In genomic region chr7:100726998-100727761, GRCh38 we compare ENCODE assay signal across 19 cellular contexts. TPM values are rescaled to one million over a fixed set of nuclear protein-coding genes. Genes with fewer than 3 reads are reported as not detected.
DNase-seq lines count a peak whose midpoint lies in the region; ATAC-seq, FAIRE-seq and TF ChIP-seq lines count a peak whose summit lies in the region.
"Had no signal": no experiment of that assay in that cellular context is flagged by ENCODE, and none has a peak within 500 bp of the region (broad histone marks: within the 10 kb centered on the region; RNA-seq: fewer than 3 reads in every experiment).

No MANE protein-coding gene starts in this region.

- no peaks in the 10 kb centered on the region for H3K9me2 ChIP-seq in GM23248 (ENCODE audit: insufficient read depth)

- CTCF ChIA-PET in activated CD4-positive, alpha-beta T cell treated with anti-CD3 and anti-CD28 coated beads for 36 hours (lab: Charles Lee): interaction anchor here (1.1 to 1.8 kb wide), 3 partner anchors 32 to 178 kb away, joined by 4 to 6 read pairs (median 4); no protein-coding TSS in a partner anchor

- H3K4me2 ChIP-seq in GM23248 (ENCODE audit: unreplicated experiment): peak overlapping the region; percentile 90

- ATAC-seq in left lobe of liver: peak; percentile 47
- ATAC-seq in activated CD4-positive, alpha-beta T cell treated with anti-CD3 and anti-CD28 coated beads for 36 hours: no peak
- no peak for ATAC-seq in HG03432 (IDR thresholded peaks at IDR 0.05; ENCODE audit: unreplicated experiment)
- ATAC-seq: activated T-cell treated with anti-CD3 and anti-CD28 coated beads, Interleukin-2, amount 50 U/mL, for 4 hours had no signal

- H3K27ac Mint-ChIP-seq in osteocyte (ENCODE audit: unreplicated experiment): no peak overlapping the region
- no peak overlapping the region for H3K27ac Mint-ChIP-seq in activated CD4-positive, alpha-beta T cell treated with anti-CD3 and anti-CD28 coated beads for 36 hours
- H3K27ac Mint-ChIP-seq: naive B cell; T-helper 1 cell treated with Interleukin-12 subunit alpha and Interleukin-12 subunit beta and Interleukin-4 antibody, amounts not matched to agents 30 μg/mL and 1 μg/mL, for 36 hours had no signal

- no peaks in the 10 kb centered on the region for H3K36me3 Mint-ChIP-seq in osteocyte (ENCODE audit: unreplicated experiment)
- H3K36me3 Mint-ChIP-seq in activated CD4-positive, alpha-beta T cell treated with anti-CD3 and anti-CD28 coated beads for 36 hours (ENCODE audit: low read depth): no peaks in the 10 kb centered on the region
- H3K36me3 Mint-ChIP-seq: naive B cell had no signal

- no peaks in the 10 kb centered on the region for H4K20me1 ChIP-seq in GM23248 (ENCODE audit: insufficient read depth)

- no peaks in the 10 kb centered on the region for H3K36me3 ChIP-seq in GM23248 (ENCODE audit: low read depth)
- H3K36me3 ChIP-seq in bronchial epithelial cell (ENCODE audit: control insufficient read depth, insufficient read depth, low read length): no peaks in the 10 kb centered on the region
- H3K36me3 ChIP-seq: adrenal gland had no signal

- H3K9me3 ChIP-seq in GM23248 (ENCODE audit: low read depth): no peaks in the 10 kb centered on the region
- H3K9me3 ChIP-seq: adrenal gland, Caco-2 had no signal

- FAIRE-seq in bronchial epithelial cell (lab: Jason Lieb, UNC) (no peak), urothelium cell line (lab: Jason Lieb, UNC) (no peak)
- FAIRE-seq: RCC 7860 had no signal

- no peaks in the 10 kb centered on the region for H3K9me3 Mint-ChIP-seq in osteocyte (ENCODE audit: unreplicated experiment)
- no peaks in the 10 kb centered on the region for H3K9me3 Mint-ChIP-seq in activated CD4-positive, alpha-beta T cell treated with anti-CD3 and anti-CD28 coated beads for 36 hours (ENCODE audit: low read depth)
- H3K9me3 Mint-ChIP-seq: activated T-cell treated with anti-CD3 and anti-CD28 coated beads, Interleukin-2, amount 50 U/mL, for 4 hours; naive B cell; T-helper 1 cell treated with Interleukin-12 subunit alpha and Interleukin-12 subunit beta and Interleukin-4 antibody, amounts not matched to agents 30 μg/mL and 1 μg/mL, for 36 hours had no signal

- H3K4me3 Mint-ChIP-seq in osteocyte (ENCODE audit: unreplicated experiment): no peak overlapping the region
- H3K4me3 Mint-ChIP-seq in activated CD4-positive, alpha-beta T cell treated with anti-CD3 and anti-CD28 coated beads for 36 hours: no peak overlapping the region
- H3K4me3 Mint-ChIP-seq: activated T-cell treated with anti-CD3 and anti-CD28 coated beads, Interleukin-2, amount 50 U/mL, for 4 hours; T-helper 1 cell treated with Interleukin-12 subunit alpha and Interleukin-12 subunit beta and Interleukin-4 antibody, amounts not matched to agents 30 μg/mL and 1 μg/mL, for 36 hours had no signal

- no peak overlapping the region for H3K4me3 ChIP-seq in GM23248
- no peak overlapping the region for H3K4me3 ChIP-seq in bronchial epithelial cell (ENCODE audit: low read depth, low read length)
- H3K4me3 ChIP-seq: adrenal gland had no signal

- WGBS in GM23248 (ENCODE audit: low coverage in 1 of 2, low lambda C conversion rate in 2 of 2, missing lambda C conversion rate in 2 of 2), 2 experiments: 21 to 25% methylated on average over 12 of the region's 12 CpGs

- 0 out of 2 replicates have a peak overlapping the region, but pooled peaks have one; percentile 8 for H2AFZ ChIP-seq in GM23248

- no peaks in the 10 kb centered on the region for H3K79me2 ChIP-seq in GM23248 (ENCODE audit: insufficient read depth)

- intact Hi-C loops in activated CD4-positive, alpha-beta T cell treated with anti-CD3 and anti-CD28 coated beads for 36 hours (cut with DNase I, micrococcal nuclease): loop anchor here in 1 of 2 experiments (5.0 kb wide), 1 partner anchor 165 kb away; no protein-coding TSS in a partner anchor

- peaks cover 33% of the 10 kb centered on the region for H3F3A ChIP-seq in GM23248 (ENCODE audit: insufficient read depth)

- POLR2A ChIA-PET in activated CD4-positive, alpha-beta T cell treated with anti-CD3 and anti-CD28 coated beads for 36 hours (lab: Charles Lee): no interaction called here

- TF ChIP-seq CTCF in bronchial epithelial cell (IDR thresholded peaks at IDR 0.05; ENCODE audit: insufficient read depth, low read length, severe bottlenecking): no peak
- TF ChIP-seq CTCF in osteocyte (IDR thresholded peaks at IDR 0.05): no peak

- in situ Hi-C loops in GM23248 (cut with MboI): no loop called here

- H3K27ac ChIP-seq in GM23248: peak overlapping the region; percentile 78
- H3K27ac ChIP-seq: adrenal gland had no signal

- H3K4me1 ChIP-seq in GM23248 (ENCODE audit: insufficient read depth): peaks cover 19% of the 10 kb centered on the region

- DNase-seq in GM23248 (peak; percentile 93), bronchial epithelial cell (ENCODE audit: low read depth) (peak; percentile 22), left lobe of liver (ENCODE audit: low spot score) (no peak), urothelium cell line (ENCODE audit: low spot score) (peak; percentile 70), osteocyte (ENCODE audit: extremely low spot score, unreplicated experiment) (no peak)
- DNase-seq in activated CD4-positive, alpha-beta T cell treated with anti-CD3 and anti-CD28 coated beads for 36 hours: no peak
- DNase-seq: activated CD4-positive, alpha-beta T cell treated with anti-CD3 and anti-CD28 coated beads for 48 hours; activated T-cell treated with anti-CD3 and anti-CD28 coated beads, Interleukin-2, amount 50 U/mL, for 4 hours; adrenal gland; Caco-2; naive B cell; NCI-H1417; retina; stimulated activated naive CD4-positive, alpha-beta T cell treated with Interleukin-2 at 50 U/mL for 16 hours had no signal

- no peaks in the 10 kb centered on the region for H3K27me3 ChIP-seq in GM23248 (replicated peaks; ENCODE audit: insufficient read depth)
- H3K27me3 ChIP-seq in bronchial epithelial cell (ENCODE audit: control insufficient read depth, insufficient read depth, low read length): peaks cover 10% of the 10 kb centered on the region
- H3K27me3 ChIP-seq: adrenal gland had no signal

- peak overlapping the region; percentile 65; the same call in 1 of the 2 replicates for H3K9ac ChIP-seq in GM23248

- peaks cover 17% of the 10 kb centered on the region for H3K4me1 Mint-ChIP-seq in osteocyte (ENCODE audit: unreplicated experiment)
- peaks cover 3% of the 10 kb centered on the region for H3K4me1 Mint-ChIP-seq in activated CD4-positive, alpha-beta T cell treated with anti-CD3 and anti-CD28 coated beads for 36 hours

- peaks cover 14% of the 10 kb centered on the region for H3K27me3 Mint-ChIP-seq in osteocyte (ENCODE audit: unreplicated experiment)
- H3K27me3 Mint-ChIP-seq in activated CD4-positive, alpha-beta T cell treated with anti-CD3 and anti-CD28 coated beads for 36 hours: peaks cover 13% of the 10 kb centered on the region

RNA-seq across cellular contexts. Expression of gene ZAN, which starts 6.2 kb away (rescaled TPM):
- total RNA-seq in GM23248 (2014; rRNA removed; shearing (Covaris generic)): not detected in 2 replicates
- not detected in 2 replicates for polyA plus RNA-seq in GM23248 (2016; fragmentation: Nextera tagmentation; extraction: Ambion mirVana)
- total RNA-seq in bronchial epithelial cell (not detected in 2 replicates), left lobe of liver (0.03 TPM), osteocyte (not detected in 2 replicates)
- total RNA-seq in activated CD4-positive, alpha-beta T cell treated with anti-CD3 and anti-CD28 coated beads for 36 hours: not detected
- total RNA-seq: activated T-cell treated with anti-CD3 and anti-CD28 coated beads, Interleukin-2, amount 50 U/mL, for 4 hours; adrenal gland; Caco-2; dermis microvascular lymphatic vessel endothelial cell; kidney epithelial cell had no signal
- polyA plus RNA-seq: adrenal gland had no signal

RNA-seq across cellular contexts. Expression of gene EPO, which starts 6.9 kb away (rescaled TPM):
- total RNA-seq in GM23248 (2014; rRNA removed; shearing (Covaris generic)): not detected in 2 replicates
- polyA plus RNA-seq in GM23248 (2016; fragmentation: Nextera tagmentation; extraction: Ambion mirVana): not detected in 2 replicates
- not detected in 2 replicates for total RNA-seq in bronchial epithelial cell
- 6.4 TPM for total RNA-seq in left lobe of liver
- not detected in 2 replicates for total RNA-seq in osteocyte
- total RNA-seq in activated CD4-positive, alpha-beta T cell treated with anti-CD3 and anti-CD28 coated beads for 36 hours: not detected
- total RNA-seq: activated T-cell treated with anti-CD3 and anti-CD28 coated beads, Interleukin-2, amount 50 U/mL, for 4 hours; adrenal gland; dermis microvascular lymphatic vessel endothelial cell; kidney epithelial cell had no signal

RNA-seq across cellular contexts. Expression of gene POP7, which starts 21.3 kb away (rescaled TPM):
- total RNA-seq in GM23248 (2014; rRNA removed; shearing (Covaris generic)): 31.3 and 35.2 TPM in 2 replicates
- polyA plus RNA-seq in GM23248 (2016; fragmentation: Nextera tagmentation; extraction: Ambion mirVana): 63.4 and 67.9 TPM in 2 replicates
- 33.8 and 40.8 TPM in 2 replicates for total RNA-seq in bronchial epithelial cell
- total RNA-seq in left lobe of liver: 28.5 TPM
- total RNA-seq in osteocyte: 19.3 and 26.3 TPM in 2 replicates
- 10 to 100 TPM; 46.1 to 59.4 TPM for total RNA-seq in activated CD4-positive, alpha-beta T cell treated with anti-CD3 and anti-CD28 coated beads for 36 hours

RNA-seq across cellular contexts. Expression of gene GIGYF1, which starts 33.1 kb away (rescaled TPM):
- total RNA-seq in GM23248 (2014; rRNA removed; shearing (Covaris generic)): 15.6 and 19.5 TPM in 2 replicates
- polyA plus RNA-seq in GM23248 (2016; fragmentation: Nextera tagmentation; extraction: Ambion mirVana): 6.4 and 7.4 TPM in 2 replicates
- total RNA-seq in bronchial epithelial cell (9.9 and 14.2 TPM in 2 replicates), left lobe of liver (21.6 TPM), osteocyte (56.3 and 64.6 TPM in 2 replicates)
- 10 to 100 TPM; 40.3 to 40.9 TPM for total RNA-seq in activated CD4-positive, alpha-beta T cell treated with anti-CD3 and anti-CD28 coated beads for 36 hours

RNA-seq across cellular contexts. Expression of gene GNB2, which starts 53.6 kb away (rescaled TPM):
- total RNA-seq in GM23248 (2014; rRNA removed; shearing (Covaris generic)): 65.6 and 89.8 TPM in 2 replicates
- 130 and 132 TPM in 2 replicates for polyA plus RNA-seq in GM23248 (2016; fragmentation: Nextera tagmentation; extraction: Ambion mirVana)
- total RNA-seq in bronchial epithelial cell (66.1 and 88.7 TPM in 2 replicates), left lobe of liver (80.9 TPM), osteocyte (229 and 251 TPM in 2 replicates)
- total RNA-seq in activated CD4-positive, alpha-beta T cell treated with anti-CD3 and anti-CD28 coated beads for 36 hours: 100 to 1,000 TPM; 172 to 200 TPM

Comparison
In these comparisons a context has a peak if more than half of its experiments do, and no peak if none do; other contexts are left out.
1. DNase-seq: peak in GM23248 (single experiment), bronchial epithelial cell (single experiment) and urothelium cell line (single experiment); none in left lobe of liver (single experiment), osteocyte (single experiment) and activated CD4-positive, alpha-beta T cell treated with anti-CD3 and anti-CD28 coated beads for 36 hours (single experiment).